In the genomic region with DNA sequence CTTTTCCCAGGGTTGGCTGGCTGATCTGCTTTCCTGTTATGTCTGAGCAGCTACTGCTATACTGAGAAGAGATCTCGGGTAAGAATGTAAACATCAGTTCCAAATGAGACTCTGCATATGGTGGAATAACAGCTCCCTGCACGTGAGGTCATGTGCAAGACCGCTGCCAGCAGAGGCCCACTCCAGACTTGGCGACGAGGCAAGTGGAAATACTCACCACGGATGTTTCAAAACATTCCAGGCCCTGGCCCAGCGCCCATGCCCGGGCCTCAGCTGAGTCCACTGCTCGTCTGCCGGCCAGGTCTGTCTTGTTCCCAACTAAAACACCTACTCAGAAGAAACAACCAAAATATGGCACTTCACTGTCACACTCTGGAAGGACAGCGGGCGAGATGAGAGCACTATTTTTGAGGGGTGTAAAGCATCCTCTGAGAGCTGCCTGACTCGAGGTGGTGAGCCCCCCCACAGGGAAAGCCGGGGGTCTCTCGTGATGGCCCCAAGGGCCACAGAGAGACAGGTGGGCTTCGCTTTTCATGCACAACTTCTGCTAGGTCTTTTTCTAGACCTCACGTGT, we compare ENCODE assay signal across 18 cellular contexts. TPM values are rescaled to one million over a fixed set of nuclear protein-coding genes. Genes with fewer than 3 reads are reported as not detected.
DNase-seq lines count a peak whose midpoint lies in the region; ATAC-seq and TF ChIP-seq lines count a peak whose summit lies in the region.
"Had no signal": no experiment of that assay in that cellular context is flagged by ENCODE, and none has a peak within 500 bp of the region (broad histone marks: within the 10 kb centered on the region; RNA-seq: fewer than 3 reads in every experiment).

No MANE protein-coding gene starts in this region.

- ATAC-seq in Right ventricle myocardium superior (ENCODE audit: poor library complexity): peak; percentile 87
- ATAC-seq: stimulated activated naive CD8-positive, alpha-beta T cell treated with anti-CD3 and anti-CD28 coated beads, Interleukin-15, Interleukin-2, amounts not matched to agents 100 U/mL and 50 U/mL, for 24 hours had no signal

- peaks cover 9% of the 10 kb centered on the region for H3K36me3 Mint-ChIP-seq in type B pancreatic cell
- H3K36me3 Mint-ChIP-seq: activated naive CD4-positive, alpha-beta T cell treated with anti-CD3 and anti-CD28 coated beads, Interleukin-2, amount 10 ng/mL, durations not matched to agents 7 days and 5 days had no signal

- no peak overlapping the region for H3K27ac Mint-ChIP-seq in type B pancreatic cell
- H3K27ac Mint-ChIP-seq: activated naive CD4-positive, alpha-beta T cell treated with anti-CD3 and anti-CD28 coated beads, Interleukin-2, amount 10 ng/mL, durations not matched to agents 7 days and 5 days; immature natural killer cell had no signal

- H3K9ac ChIP-seq in adipocyte (ENCODE audit: low read length): no peak overlapping the region
- H3K9ac ChIP-seq: parathyroid adenoma had no signal

- TF ChIP-seq CTCF in AG10803 (conservative IDR thresholded peaks at IDR 0.05; ENCODE audit: low read length) (no peak), type B pancreatic cell (conservative IDR thresholded peaks at IDR 0.05) (no peak)

- no peaks in the 10 kb centered on the region for H3K9me3 ChIP-seq in adipocyte (ENCODE audit: control insufficient read depth, low read length)
- H3K9me3 ChIP-seq: SJSA1 had no signal

- no peaks in the 10 kb centered on the region for H3K27me3 ChIP-seq in adipocyte (replicated peaks; ENCODE audit: control insufficient read depth, insufficient read depth, low read length)
- H3K27me3 ChIP-seq: brain microvascular endothelial cell, SJSA1 had no signal

- H3K4me1 Mint-ChIP-seq in type B pancreatic cell (ENCODE audit: unreplicated experiment): no peaks in the 10 kb centered on the region
- H3K4me1 Mint-ChIP-seq: activated naive CD4-positive, alpha-beta T cell treated with anti-CD3 and anti-CD28 coated beads, Interleukin-2, amount 10 ng/mL, durations not matched to agents 7 days and 5 days; immature natural killer cell had no signal

- no peak overlapping the region for H3K4me3 ChIP-seq in AG10803 (ENCODE audit: low read length)
- H3K4me3 ChIP-seq in adipocyte (ENCODE audit: low read length): no peak overlapping the region
- H3K4me3 ChIP-seq: SJSA1 had no signal

- DNase-seq in AG10803 (ENCODE audit: low read depth) (peak; percentile 85), adipocyte (ENCODE audit: low read depth) (peak; percentile 8), Right ventricle myocardium superior (peak; percentile 75), mucosa of gallbladder (ENCODE audit: low spot score) (peak; percentile 44), type B pancreatic cell (ENCODE audit: extremely low spot score, unreplicated experiment) (no peak), HK-2 (ENCODE audit: unreplicated experiment) (no peak), NCI-H2081 (lab: John Stamatoyannopoulos, UW) (no peak), putamen (ENCODE audit: low spot score) (no peak)
- DNase-seq: activated CD4-positive, alpha-beta T cell treated with anti-CD3 and anti-CD28 coated beads for 48 hours; activated naive CD4-positive, alpha-beta T cell treated with anti-CD3 and anti-CD28 coated beads, Interleukin-2, amount 10 ng/mL, durations not matched to agents 7 days and 5 days; brain microvascular endothelial cell; immature natural killer cell; NCI-H1417; NCI-H345; stimulated activated CD4-positive, alpha-beta T cell treated with anti-CD3 and anti-CD28 coated beads, Interleukin-12 subunit alpha, Interleukin-12 subunit beta, amount 100 ng/mL, for 4 hours; stimulated activated naive CD8-positive, alpha-beta T cell treated with anti-CD3 and anti-CD28 coated beads, Interleukin-15, Interleukin-2, amounts not matched to agents 100 U/mL and 50 U/mL, for 24 hours had no signal

- peaks cover 8% of the 10 kb centered on the region for H3K4me1 ChIP-seq in adipocyte (ENCODE audit: control insufficient read depth, insufficient read depth, low read length)
- H3K4me1 ChIP-seq: parathyroid adenoma, SJSA1 had no signal

- intact Hi-C loops in Right ventricle myocardium superior (cut with DNase I): loop anchor here (10.0 kb wide), 1 partner anchor 218 kb away; no protein-coding TSS in a partner anchor

- H3K4me3 Mint-ChIP-seq in type B pancreatic cell: no peak overlapping the region
- H3K4me3 Mint-ChIP-seq: activated naive CD4-positive, alpha-beta T cell treated with anti-CD3 and anti-CD28 coated beads, Interleukin-2, amount 10 ng/mL, durations not matched to agents 7 days and 5 days; immature natural killer cell had no signal

- no peaks in the 10 kb centered on the region for H3K27me3 Mint-ChIP-seq in type B pancreatic cell
- H3K27me3 Mint-ChIP-seq: activated naive CD4-positive, alpha-beta T cell treated with anti-CD3 and anti-CD28 coated beads, Interleukin-2, amount 10 ng/mL, durations not matched to agents 7 days and 5 days had no signal

- H3K9me3 Mint-ChIP-seq in type B pancreatic cell: no peaks in the 10 kb centered on the region
- H3K9me3 Mint-ChIP-seq: activated naive CD4-positive, alpha-beta T cell treated with anti-CD3 and anti-CD28 coated beads, Interleukin-2, amount 10 ng/mL, durations not matched to agents 7 days and 5 days; immature natural killer cell had no signal

- peaks cover 7% of the 10 kb centered on the region for H3K36me3 ChIP-seq in adipocyte (ENCODE audit: control insufficient read depth, insufficient read depth, low read length, severe bottlenecking)
- H3K36me3 ChIP-seq: SJSA1 had no signal

RNA-seq across cellular contexts. Expression of a gene that starts 13.1 kb away (rescaled TPM):
- total RNA-seq in Right ventricle myocardium superior (28.6 TPM), mucosa of gallbladder (48.1 TPM), type B pancreatic cell (ENCODE audit: low replicate concordance) (35.4 and 46.6 TPM in 2 replicates)

RNA-seq across cellular contexts. Expression of a gene that starts 54.1 kb away (rescaled TPM):
- total RNA-seq in Right ventricle myocardium superior: not detected
- not detected for total RNA-seq in mucosa of gallbladder
- total RNA-seq in type B pancreatic cell (ENCODE audit: low replicate concordance): 0.75 TPM in 1 of 2 replicates, not detected in the other
- total RNA-seq: SJSA1 had no signal

RNA-seq across cellular contexts. Expression of a gene that starts 59.2 kb away (rescaled TPM):
- total RNA-seq in Right ventricle myocardium superior (not detected), mucosa of gallbladder (not detected), type B pancreatic cell (ENCODE audit: low replicate concordance) (not detected in 2 replicates)
- total RNA-seq: SJSA1 had no signal

Comparison
In these comparisons a context has a peak if more than half of its experiments do, and no peak if none do; other contexts are left out.
1. DNase-seq: peak in AG10803 (single experiment), adipocyte (single experiment), Right ventricle myocardium superior (single experiment) and mucosa of gallbladder (single experiment); none in type B pancreatic cell (single experiment), HK-2 (single experiment), NCI-H2081 (0 of 2) and putamen (single experiment).